In genomic region chr7:66920769-66921395, GRCh38 we compare ENCODE assay signal across 1 cellular context.
A peak's percentile ranks its signal among the peaks of the same experiment; 100 is the strongest.
TF ChIP-seq lines count a peak whose summit lies in the region.

TSS of gene TMEM248 (plus strand) at chr7:66921225. CDS start at chr7:66941866, 20,641 bp downstream.

TF ChIP-seq in HepG2, 621 proteins besides CTCF, POLR2A, EP300 and RAD21 (continued from another document and continues in another):
- TF ChIP-seq IRF9 (CRISPR knock-in tag; IDR thresholded peaks at IDR 0.05; ENCODE audit: borderline replicate concordance) (peak; percentile 77; the same call in 1 of the 2 replicates), SKIL (CRISPR knock-in tag; IDR thresholded peaks at IDR 0.05; ENCODE audit: borderline replicate concordance) (peak; percentile 67), ELF4 (CRISPR knock-in tag; IDR thresholded peaks at IDR 0.05; ENCODE audit: borderline replicate concordance) (no peak), KAT8 (CRISPR knock-in tag; IDR thresholded peaks at IDR 0.05) (peak; percentile 98), NAIF1 (CRISPR knock-in tag; IDR thresholded peaks at IDR 0.05; ENCODE audit: borderline replicate concordance) (peak; percentile 95), NRL (CRISPR knock-in tag; IDR thresholded peaks at IDR 0.05; ENCODE audit: borderline replicate concordance) (peak; percentile 89), ZHX2 (IDR thresholded peaks at IDR 0.05; ENCODE audit: low read depth) (peak; percentile 70), ZHX2 (CRISPR knock-in tag; IDR thresholded peaks at IDR 0.05; ENCODE audit: borderline replicate concordance) (no peak), ZBTB40 (IDR thresholded peaks at IDR 0.05) (no peak), ZBTB40 (CRISPR knock-in tag; IDR thresholded peaks at IDR 0.05) (peak; percentile 88), BRF2 (CRISPR knock-in tag; IDR thresholded peaks at IDR 0.05) (peak; percentile 81; the same call in 1 of the 2 replicates), NFE2 (CRISPR knock-in tag; IDR thresholded peaks at IDR 0.05) (no peak), SIX4 (CRISPR knock-in tag; IDR thresholded peaks at IDR 0.05) (no peak), ZNF101 (CRISPR knock-in tag; IDR thresholded peaks at IDR 0.05; ENCODE audit: borderline replicate concordance, low read depth) (peak; percentile 20; the same call in 1 of the 2 replicates), ZFP91 (CRISPR knock-in tag; IDR thresholded peaks at IDR 0.05; ENCODE audit: borderline replicate concordance) (peak; percentile 94), HIVEP1 (CRISPR knock-in tag; IDR thresholded peaks at IDR 0.05) (peak; percentile 88), ZBTB14 (CRISPR knock-in tag; IDR thresholded peaks at IDR 0.05) (no peak), EEA1 (CRISPR knock-in tag; IDR thresholded peaks at IDR 0.05; ENCODE audit: borderline replicate concordance) (no peak), PATZ1 (CRISPR knock-in tag; IDR thresholded peaks at IDR 0.05) (peak; percentile 51; the same call in 1 of the 2 replicates), ZNF33B (CRISPR knock-in tag; IDR thresholded peaks at IDR 0.05) (peak; percentile 95), FOXA1 (IDR thresholded peaks at IDR 0.05) (no peak), FOXA1 (CRISPR knock-in tag; IDR thresholded peaks at IDR 0.05) (0 out of 2 replicates have a peak, but pooled peaks have one; percentile 13), ZNF703 (CRISPR knock-in tag; IDR thresholded peaks at IDR 0.05; ENCODE audit: borderline replicate concordance) (no peak; the same call in 1 of the 2 replicates)
